Comparison of ENCODE assay signal across 21 cellular contexts in genomic region chr4:108596389-108596788, GRCh38.
"Had no signal": no experiment of that assay in that cellular context is flagged by ENCODE, and none has a peak within 500 bp of the region (broad histone marks: within the 10 kb centered on the region; RNA-seq: fewer than 3 reads in every experiment).

No MANE protein-coding gene starts in this region.

- H3K4me3 ChIP-seq: dorsolateral prefrontal cortex, gastroesophageal sphincter, heart left ventricle, left lung, tibial nerve had no signal

- DNase-seq: activated CD4-positive, alpha-beta T cell treated with anti-CD3 and anti-CD28 coated beads for 48 hours; activated CD4-positive, CD25-positive, alpha-beta regulatory T cell; activated CD8-positive, alpha-beta T cell treated with anti-CD3 and anti-CD28 coated beads for 36 hours; activated effector memory CD4-positive, alpha-beta T cell treated with Interleukin-2 at 50 U/mL for 16 hours; activated naive CD4-positive, alpha-beta T cell treated with anti-CD3 and anti-CD28 coated beads, Interleukin-2, amount 50 U/mL, for 16 hours; activated T-cell treated with anti-CD3 and anti-CD28 coated beads, Interleukin-2, amount 50 U/mL, for 24 hours; amniotic stem cell; dorsolateral prefrontal cortex; endodermal cell; heart left ventricle; left lung; nephron progenitor cell; posterior cingulate gyrus; stimulated activated CD4-positive, alpha-beta T cell treated with anti-CD3 and anti-CD28 coated beads, Interleukin-2, amount 100 ng/mL, for 24 hours; stimulated activated naive CD4-positive, alpha-beta T cell treated with Interleukin-2 at 50 U/mL for 16 hours; substantia nigra; T-cell had no signal

- ATAC-seq: activated CD8-positive, alpha-beta T cell treated with anti-CD3 and anti-CD28 coated beads for 36 hours; gastroesophageal sphincter; heart left ventricle; left lung; T-cell had no signal

- FAIRE-seq: colon, urothelium cell line had no signal
